Comparison of ENCODE assay signal across 15 cellular contexts in the genomic region with DNA sequence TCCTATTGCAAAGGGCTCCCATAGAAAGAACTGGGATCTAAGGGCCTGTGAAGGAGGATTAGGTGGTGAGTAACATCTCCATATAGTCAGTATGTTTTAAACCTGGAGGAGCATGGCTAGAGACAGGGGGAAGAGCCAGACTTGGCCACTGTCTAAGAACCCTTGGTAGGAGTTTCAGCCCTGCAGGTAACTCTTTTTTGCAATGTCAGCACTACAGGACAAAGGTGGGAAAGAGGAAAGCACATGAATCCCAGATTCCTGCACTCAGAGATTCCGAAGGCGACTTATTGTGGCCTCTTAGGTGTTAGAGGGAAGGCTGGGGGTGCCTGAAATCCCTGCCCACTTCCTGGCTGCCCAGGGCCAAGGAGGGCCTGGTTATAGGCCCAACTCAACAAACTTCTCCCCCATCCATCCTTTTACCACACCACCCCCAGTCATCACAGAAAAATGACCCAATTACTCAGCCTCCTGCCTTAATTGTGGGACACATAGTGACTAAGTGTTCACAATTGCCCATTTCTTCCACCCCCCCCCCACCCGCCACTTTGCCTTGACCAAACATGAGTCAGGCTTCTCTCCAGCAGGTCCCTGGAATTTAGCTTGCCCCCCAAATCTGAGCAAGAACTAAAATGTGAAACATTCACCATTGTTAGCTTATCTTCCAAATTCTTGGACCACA. TPM values are rescaled to one million over a fixed set of nuclear protein-coding genes. Genes with fewer than 3 reads are reported as not detected.
A peak's percentile ranks its signal among the peaks of the same experiment; 100 is the strongest.
DNase-seq lines count a peak whose midpoint lies in the region; ATAC-seq, FAIRE-seq and TF ChIP-seq lines count a peak whose summit lies in the region.
"Had no signal": no experiment of that assay in that cellular context is flagged by ENCODE, and none has a peak within 500 bp of the region (broad histone marks: within the 10 kb centered on the region; RNA-seq: fewer than 3 reads in every experiment).

No MANE protein-coding gene starts in this region.

- TF ChIP-seq RAD21 in GM12878 (IDR thresholded peaks at IDR 0.05; ENCODE audit: insufficient read depth, low read depth, low read length), result no peak

- WGBS in GM12878 (ENCODE audit: insufficient coverage, insufficient replicate concordance, low lambda C conversion rate, missing lambda C conversion rate), result 49% methylated on average over 3 of the region's 3 CpGs

- intact Hi-C loops in GM12878 (cut with micrococcal nuclease; ENCODE audit: unreplicated experiment), result no loop called here
- intact Hi-C loops in left cardiac atrium (cut with DNase I), result no loop called here

- TF ChIP-seq EP300 in GM12878 (IDR thresholded peaks at IDR 0.05; ENCODE audit: borderline replicate concordance in 1 of 2, control insufficient read depth in 1 of 2, low read depth in 2 of 2, low read length in 2 of 2), result no peak

- no peaks in the 10 kb centered on the region for H3K9me3 ChIP-seq in GM12878 (replicated peaks; ENCODE audit: control insufficient read depth, insufficient read depth, low read length)
- H3K9me3 ChIP-seq: esophagus muscularis mucosa had no signal

- H3K4me3 ChIP-seq in GM12878, result no peak overlapping the region
- H3K4me3 ChIP-seq in kidney epithelial cell (ENCODE audit: low read depth, low read length), result no peak overlapping the region

- peak; percentile 50 for DNase-seq in AG08395 (ENCODE audit: low spot score)
- DNase-seq in HK-2 (ENCODE audit: unreplicated experiment), result peak; percentile 82
- DNase-seq in GM12878 (ENCODE audit: low read depth, low spot score), result no peak
- DNase-seq in kidney epithelial cell (ENCODE audit: low read depth), result peak; percentile 69
- no peak for DNase-seq in left cardiac atrium
- DNase-seq in SKM-1 (lab: John Stamatoyannopoulos, UW; ENCODE audit: unreplicated experiment), result no peak
- no peak for DNase-seq in CD1c-positive myeloid dendritic cell (ENCODE audit: extremely low spot score)
- DNase-seq: activated CD4-positive, alpha-beta T cell treated with anti-CD3 and anti-CD28 coated beads for 48 hours; NCI-H2081 treated with DMSO at 0.1 percent for 48 hours; SW 1271 had no signal

- H2AFZ ChIP-seq in GM12878 (ENCODE audit: control insufficient read depth, low read depth, low read length), result no peak overlapping the region

- H3K36me3 ChIP-seq in GM12878 (ENCODE audit: control insufficient read depth in 2 of 2, insufficient read depth in 2 of 2, low read length in 1 of 2) (no peaks in the 10 kb centered on the region), kidney epithelial cell (ENCODE audit: control insufficient read depth, insufficient read depth, low read length) (no peaks in the 10 kb centered on the region)
- H3K36me3 ChIP-seq: esophagus muscularis mucosa had no signal

- no peaks in the 10 kb centered on the region for H3K4me1 ChIP-seq in GM12878 (ENCODE audit: control insufficient read depth, insufficient read depth, low read length)

- BruUV-seq in GM12878 (replicated peaks; lab: Mats Ljungman, UMichigan), result no TSS peak

- RAD21 ChIA-PET in GM12878 (lab: Charles Lee; ENCODE audit: unreplicated experiment), result no interaction called here

- H3K79me2 ChIP-seq in GM12878 (ENCODE audit: control insufficient read depth, insufficient read depth, low read length), result no peaks in the 10 kb centered on the region

- H3K9ac ChIP-seq in GM12878 (ENCODE audit: control insufficient read depth, insufficient read depth, low read length), result no peak overlapping the region
- H3K9ac ChIP-seq: KMS-11 had no signal

- no peak for TF ChIP-seq POLR2A in GM12878 (IDR thresholded peaks at IDR 0.05; ENCODE audit: low read depth, low read length)

- ATAC-seq in GM12878 (no peak), left cardiac atrium (no peak), GM19328 (IDR thresholded peaks at IDR 0.05; ENCODE audit: unreplicated experiment) (no peak)

- no peak for TF ChIP-seq CTCF in GM12878 (IDR thresholded peaks at IDR 0.05 in 2 of 3, conservative IDR thresholded peaks at IDR 0.05 in 1 of 3; ENCODE audit: control insufficient read depth in 2 of 3, extremely low read depth in 1 of 3, insufficient read depth in 1 of 3, low read depth in 3 of 3, low read length in 3 of 3)
- TF ChIP-seq CTCF in kidney epithelial cell (IDR thresholded peaks at IDR 0.05; ENCODE audit: insufficient read depth, low read length, poor library complexity, severe bottlenecking), result no peak

- CTCF ChIA-PET in GM12878 (lab: Yijun Ruan, JAX), result no interaction called here

- H3K27me3 ChIP-seq in GM12878 (replicated peaks in 1 of 2; ENCODE audit: control insufficient read depth in 2 of 2, insufficient read depth in 2 of 2, low read length in 1 of 2) (peaks cover 3 to 6% of the 10 kb centered on the region in 2 experiments; a peak in 3 of 4 replicates), kidney epithelial cell (ENCODE audit: control insufficient read depth, insufficient read depth, low read length) (no peaks in the 10 kb centered on the region)

- in situ Hi-C loops in GM12878 (cut with MboI), result no loop called here

- H4K20me1 ChIP-seq in GM12878 (ENCODE audit: control insufficient read depth, insufficient read depth), result no peaks in the 10 kb centered on the region; the same call in 1 of the 2 replicates

- H3K4me2 ChIP-seq in GM12878 (ENCODE audit: control insufficient read depth, insufficient read depth), result no peak overlapping the region
- H3K4me2 ChIP-seq: KMS-11 had no signal

- SMC1A ChIA-PET in GM12878 (lab: Charles Lee; ENCODE audit: uncharacterized antibody, unreplicated experiment), result no interaction called here

- no peak for FAIRE-seq in GM12878 (lab: Jason Lieb, UNC)

- H3K27ac ChIP-seq in GM12878 (ENCODE audit: control insufficient read depth, insufficient read depth), result no peak overlapping the region
- H3K27ac ChIP-seq: KMS-11 had no signal

- POLR2A ChIA-PET in GM12878 (lab: Charles Lee), result no interaction called here

TF ChIP-seq in GM12878, 131 proteins besides CTCF, POLR2A, EP300 and RAD21:
- TF ChIP-seq ZZZ3 (IDR thresholded peaks at IDR 0.05; ENCODE audit: control insufficient read depth, insufficient read length, low read depth) (no peak), RELA (IDR thresholded peaks at IDR 0.05; ENCODE audit: borderline replicate concordance, partially characterized antibody) (no peak), ATF7 (IDR thresholded peaks at IDR 0.05; ENCODE audit: low read depth) (no peak), NFIC (IDR thresholded peaks at IDR 0.05; ENCODE audit: low read depth, low read length) (no peak)
- TF ChIP-seq, protein P1, sequence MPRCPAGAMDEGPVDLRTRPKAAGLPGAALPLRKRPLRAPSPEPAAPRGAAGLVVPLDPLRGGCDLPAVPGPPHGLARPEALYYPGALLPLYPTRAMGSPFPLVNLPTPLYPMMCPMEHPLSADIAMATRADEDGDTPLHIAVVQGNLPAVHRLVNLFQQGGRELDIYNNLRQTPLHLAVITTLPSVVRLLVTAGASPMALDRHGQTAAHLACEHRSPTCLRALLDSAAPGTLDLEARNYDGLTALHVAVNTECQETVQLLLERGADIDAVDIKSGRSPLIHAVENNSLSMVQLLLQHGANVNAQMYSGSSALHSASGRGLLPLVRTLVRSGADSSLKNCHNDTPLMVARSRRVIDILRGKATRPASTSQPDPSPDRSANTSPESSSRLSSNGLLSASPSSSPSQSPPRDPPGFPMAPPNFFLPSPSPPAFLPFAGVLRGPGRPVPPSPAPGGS (IDR thresholded peaks at IDR 0.05; ENCODE audit: borderline replicate concordance, insufficient read depth, low read depth, low read length, poor library complexity, severe bottlenecking), result peak; percentile 68

RNA-seq across cellular contexts. Expression of a gene that starts 1.9 kb away (rescaled TPM):
- 60.8 and 65.3 TPM in 2 replicates for total RNA-seq in GM12878 (2013; cell fraction: nucleolus; rRNA removed)
- total RNA-seq in GM12878 (2014; rRNA removed) (1.2 and 3.0 TPM in 2 replicates), GM12878 (2014; rRNA removed; fragmentation: Illumina TruSeq; extraction: Trizol) (1.0 and 2.3 TPM in 2 replicates), GM12878 (2021) (1.4 and 2.3 TPM in 2 replicates), kidney epithelial cell (3.7 and 5.2 TPM in 2 replicates), left cardiac atrium (1 to 10 TPM in 1 of 2 donors, under 1 TPM in 1; 0.26 to 1.2 TPM)
- 1.6 TPM for polyA plus RNA-seq in GM12878 (2011; ENCODE audit: low read depth)
- polyA plus RNA-seq in GM12878 (2011; rRNA removed) (2.1 and 3.9 TPM in 2 replicates), GM12878 (2014; fragmentation: Illumina TruSeq; extraction: Trizol) (1.2 and 1.5 TPM in 2 replicates), GM12878 (2014; fragmentation: Nextera tagmentation; extraction: Ambion mirVana) (under 1 TPM; 0.18 to 0.26 TPM), GM12878 (2014; rRNA removed) (1.1 and 1.2 TPM in 2 replicates), GM12878 (2016; fragmentation: Nextera tagmentation; extraction: Ambion mirVana) (under 1 TPM in 1 of 2 experiments, not detected in 1; 0.31 TPM)
- polyA plus RNA-seq in GM12878 (2011; cell fraction: cytosol; rRNA removed), result 1.0 and 1.2 TPM in 2 replicates
- polyA plus RNA-seq in GM12878 (2011; cell fraction: nucleus; rRNA removed), result 3.1 and 3.2 TPM in 2 replicates
- 1.3 TPM in 2 replicates for polyA plus RNA-seq in GM12878 (2012)
- 4.9 and 6.0 TPM in 2 replicates for polyA minus RNA-seq in GM12878 (2011; rRNA and poly(A)+ RNA removed)
- not detected in 2 replicates for polyA minus RNA-seq in GM12878 (2011; cell fraction: cytosol; rRNA and poly(A)+ RNA removed)
- polyA minus RNA-seq in GM12878 (2011; cell fraction: nucleus; rRNA and poly(A)+ RNA removed), result 11.4 and 17.2 TPM in 2 replicates
- total RNA-seq: activated T-helper 2 cell treated with anti-CD3 and anti-CD28 coated beads, Interferon-gamma antibody, Interleukin-2, Interleukin-4, amounts not matched to agents 10 μg/mL and 5 μg/mL and 100 μg/mL, durations not matched to agents 14 hours and 24 hours and 36 hours; osteocyte had no signal

Comparison
In these comparisons a context has a peak if more than half of its experiments do, and no peak if none do; other contexts are left out.
1. DNase-seq: peak in AG08395 (single experiment), HK-2 (single experiment) and kidney epithelial cell (single experiment); none in GM12878 (single experiment), left cardiac atrium (single experiment), SKM-1 (single experiment) and CD1c-positive myeloid dendritic cell (single experiment).